ENCODE assay signal across 11 cellular contexts in the genomic region with DNA sequence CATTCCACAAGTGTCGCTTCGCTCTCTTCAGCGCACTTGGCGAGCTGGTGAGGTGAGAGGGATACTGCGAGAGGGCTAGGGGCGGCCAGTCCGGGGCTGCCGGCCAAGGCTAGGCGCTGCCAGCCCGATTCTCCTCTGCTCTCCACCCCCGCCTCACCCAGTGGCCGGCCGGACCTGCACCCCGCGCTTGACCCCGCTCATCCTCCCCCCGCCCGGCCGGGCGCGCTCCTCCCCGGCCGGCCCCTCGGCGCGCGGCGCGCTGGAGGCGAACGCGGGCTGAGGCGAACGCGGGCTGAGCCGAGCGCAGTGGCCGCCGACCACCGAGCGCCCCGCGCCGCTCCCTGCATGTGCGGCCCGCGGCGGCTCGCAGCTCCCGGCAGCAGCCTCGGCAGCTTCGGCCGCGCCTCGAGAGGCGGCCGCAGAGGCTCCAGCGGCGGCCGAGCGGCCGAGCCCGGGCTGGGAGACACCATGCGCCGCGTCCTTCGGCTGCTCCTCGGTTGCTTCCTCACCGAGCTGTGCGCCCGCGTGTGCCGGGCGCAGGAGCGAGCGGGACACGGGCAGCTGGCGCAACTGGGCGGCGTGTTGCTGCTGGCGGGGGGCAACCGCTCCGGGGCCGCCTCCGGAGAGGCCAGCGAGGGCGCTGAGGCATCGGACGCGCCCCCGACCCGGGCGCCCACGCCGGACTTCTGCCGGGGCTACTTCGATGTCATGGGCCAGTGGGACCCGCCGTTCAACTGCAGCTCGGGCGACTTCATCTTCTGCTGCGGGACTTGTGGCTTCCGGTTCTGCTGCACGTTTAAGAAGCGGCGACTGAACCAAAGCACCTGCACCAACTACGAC. TPM values are rescaled to one million over a fixed set of nuclear protein-coding genes. Genes with fewer than 3 reads are reported as not detected.
DNase-seq lines count a peak whose midpoint lies in the region; ATAC-seq and TF ChIP-seq lines count a peak whose summit lies in the region.
"Had no signal": no experiment of that assay in that cellular context is flagged by ENCODE, and none has a peak within 500 bp of the region (broad histone marks: within the 10 kb centered on the region; RNA-seq: fewer than 3 reads in every experiment).

A gene (plus strand): TSS at position 2 of the 840 bp plus-strand sequence.

- no peak within 1 kb of the TSS for H3K27ac ChIP-seq in BLaER1
- peak within 1 kb of the TSS; percentile 10 for H3K27ac ChIP-seq in HUES48 (ENCODE audit: low read depth, low read length)
- H3K27ac ChIP-seq in endodermal cell (ENCODE audit: low read depth, low read length) = no peak within 1 kb of the TSS
- H3K27ac ChIP-seq: lower lobe of right lung had no signal

- ATAC-seq in GM18868 (IDR thresholded peaks at IDR 0.05; ENCODE audit: unreplicated experiment) = no peak
- no peak for ATAC-seq in GM21526 (IDR thresholded peaks at IDR 0.05; ENCODE audit: low FRiP score, unreplicated experiment)
- ATAC-seq: lower lobe of right lung had no signal

- TF ChIP-seq CTCF in endodermal cell (conservative IDR thresholded peaks at IDR 0.05) = no peak
- no peak for TF ChIP-seq CTCF in osteocyte (IDR thresholded peaks at IDR 0.05)

- H3K27me3 ChIP-seq in BLaER1 (peaks cover 88% of the 10 kb centered on the region), HUES48 (ENCODE audit: control insufficient read depth, insufficient read depth, low read length) (peaks cover 14% of the 10 kb centered on the region), endodermal cell (ENCODE audit: control insufficient read depth, insufficient read depth, low read length, poor library complexity, severe bottlenecking) (peaks cover 11% of the 10 kb centered on the region)

- H3K4me2 ChIP-seq in BLaER1 = peak within 1 kb of the TSS; percentile 95

- H3K27me3 Mint-ChIP-seq in endodermal cell (ENCODE audit: insufficient read depth) = peaks cover 34% of the 10 kb centered on the region
- peaks cover 72% of the 10 kb centered on the region for H3K27me3 Mint-ChIP-seq in osteocyte (ENCODE audit: unreplicated experiment)

- H3K36me3 Mint-ChIP-seq in endodermal cell (ENCODE audit: low read depth) = no peaks in the 10 kb centered on the region
- H3K36me3 Mint-ChIP-seq in osteocyte (ENCODE audit: unreplicated experiment) = no peaks in the 10 kb centered on the region

- peak within 1 kb of the TSS; percentile 86 for H3K4me3 Mint-ChIP-seq in endodermal cell
- H3K4me3 Mint-ChIP-seq in osteocyte (ENCODE audit: unreplicated experiment) = peak within 1 kb of the TSS; percentile 14
- H3K4me3 Mint-ChIP-seq: central memory CD8-positive, alpha-beta T cell had no signal

- H3K4me1 ChIP-seq in BLaER1 (peaks cover 29% of the 10 kb centered on the region), HUES48 (ENCODE audit: control insufficient read depth, insufficient read depth, low read length) (peaks cover 53% of the 10 kb centered on the region), endodermal cell (ENCODE audit: control insufficient read depth, insufficient read depth, low read length) (no peaks in the 10 kb centered on the region)
- H3K4me1 ChIP-seq: lower lobe of right lung had no signal

- H3K9me3 Mint-ChIP-seq in endodermal cell (no peaks in the 10 kb centered on the region), osteocyte (ENCODE audit: unreplicated experiment) (no peaks in the 10 kb centered on the region)
- H3K9me3 Mint-ChIP-seq: central memory CD8-positive, alpha-beta T cell had no signal

- DNase-seq in endodermal cell = peak; percentile 74
- DNase-seq in osteocyte (ENCODE audit: extremely low spot score, unreplicated experiment) = no peak
- no peak for DNase-seq in GM19238 (ENCODE audit: insufficient read length, low spot score)
- no peak for DNase-seq in activated gamma-delta T cell (lab: John Stamatoyannopoulos, UW)
- DNase-seq: lower lobe of right lung, NCI-H1048 had no signal

- WGBS in endodermal cell (ENCODE audit: insufficient coverage in 1 of 2, insufficient read length in 1 of 2), 2 experiments = 0% methylated on average over 30 to 105 of the region's 107 CpGs

- no peak within 1 kb of the TSS for H3K9ac ChIP-seq in BLaER1
- H3K9ac ChIP-seq in HUES48 (ENCODE audit: low read depth, low read length) = peak within 1 kb of the TSS; percentile 69
- peak within 1 kb of the TSS; percentile 71 for H3K9ac ChIP-seq in endodermal cell (ENCODE audit: extremely low read depth, low read length, poor library complexity, severe bottlenecking)

- H4K20me1 ChIP-seq in BLaER1 = peaks cover 51% of the 10 kb centered on the region

- H3K4me1 Mint-ChIP-seq in endodermal cell (peaks cover 25% of the 10 kb centered on the region), osteocyte (ENCODE audit: unreplicated experiment) (peaks cover 7% of the 10 kb centered on the region)
- H3K4me1 Mint-ChIP-seq: central memory CD8-positive, alpha-beta T cell had no signal

- H3K27ac Mint-ChIP-seq in endodermal cell (no peak within 1 kb of the TSS), osteocyte (ENCODE audit: unreplicated experiment) (no peak within 1 kb of the TSS)

- H3K9me3 ChIP-seq in BLaER1 (no peaks in the 10 kb centered on the region), HUES48 (ENCODE audit: control insufficient read depth, insufficient read depth, low read length) (no peaks in the 10 kb centered on the region), endodermal cell (ENCODE audit: control insufficient read depth, low read length) (no peaks in the 10 kb centered on the region)
- H3K9me3 ChIP-seq: lower lobe of right lung had no signal

- H3K36me3 ChIP-seq in BLaER1 (no peaks in the 10 kb centered on the region), HUES48 (ENCODE audit: control insufficient read depth, insufficient read depth, low read length) (peaks cover 5% of the 10 kb centered on the region; the same call in 1 of the 2 replicates), endodermal cell (ENCODE audit: control insufficient read depth, insufficient read depth, low read length) (peaks cover 5% of the 10 kb centered on the region)
- H3K36me3 ChIP-seq: lower lobe of right lung had no signal

- H3K4me3 ChIP-seq in BLaER1 (peak within 1 kb of the TSS; percentile 65), HUES48 (ENCODE audit: low read depth, low read length) (peak within 1 kb of the TSS; percentile 89), endodermal cell (ENCODE audit: low read length) (peak within 1 kb of the TSS; percentile 93)
- H3K4me3 ChIP-seq: lower lobe of right lung had no signal

RNA-seq across cellular contexts. Expression of the gene that starts here (rescaled TPM):
- total RNA-seq in endodermal cell (10 to 100 TPM in 1 of 2 donors, 1 to 10 TPM in 1; 5.2 to 27.8 TPM), osteocyte (0.05 TPM in 1 of 2 replicates, not detected in the other)
- 9.4 TPM for polyA plus RNA-seq in endodermal cell (2013, experiment 1 of 2)
- 10.7 TPM for polyA plus RNA-seq in endodermal cell (2013, experiment 2 of 2)
- total RNA-seq: lower lobe of right lung had no signal
